ENCODE assay signal across 16 cellular contexts in the genomic region with DNA sequence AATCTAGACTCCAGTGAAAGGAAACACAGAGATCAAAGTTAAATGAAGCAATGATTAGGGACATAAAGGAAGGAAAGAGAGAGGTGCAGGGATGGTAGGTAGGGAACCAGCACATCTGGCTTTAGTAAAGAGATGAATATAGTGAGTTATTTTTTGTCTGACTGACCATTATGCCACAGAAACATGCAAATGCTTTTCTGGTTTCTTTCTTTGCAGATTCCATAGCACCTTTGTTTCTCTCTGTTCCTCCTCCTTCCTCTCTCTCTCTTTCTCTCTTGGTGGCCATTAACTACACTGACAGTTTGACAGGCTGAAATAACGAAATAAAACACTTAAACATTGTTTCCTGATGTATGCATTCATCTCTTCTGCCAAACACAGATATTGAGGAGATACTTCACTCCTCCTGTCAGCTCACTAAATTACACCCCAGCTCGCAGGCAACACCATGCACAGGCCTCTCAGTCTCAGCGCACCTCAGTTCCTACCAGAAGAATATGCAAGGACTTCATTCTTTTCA.
A peak's percentile ranks its signal among the peaks of the same experiment; 100 is the strongest.
DNase-seq lines count a peak whose midpoint lies in the region; ATAC-seq, FAIRE-seq and TF ChIP-seq lines count a peak whose summit lies in the region.
"Had no signal": no experiment of that assay in that cellular context is flagged by ENCODE, and none has a peak within 500 bp of the region (broad histone marks: within the 10 kb centered on the region; RNA-seq: fewer than 3 reads in every experiment).

No MANE protein-coding gene starts in this region.

- no peaks in the 10 kb centered on the region for H3K9me3 Mint-ChIP-seq in brain

- ATAC-seq in GM21737 (IDR thresholded peaks at IDR 0.05; ENCODE audit: unreplicated experiment) (peak; percentile 42), HG03066 (IDR thresholded peaks at IDR 0.05; ENCODE audit: low read depth, unreplicated experiment) (peak; percentile 56)
- ATAC-seq: mucosa of descending colon; psoas muscle; stimulated activated naive CD8-positive, alpha-beta T cell treated with anti-CD3 and anti-CD28 coated beads, Interleukin-15, Interleukin-2, amounts not matched to agents 100 U/mL and 50 U/mL, for 24 hours had no signal

- H3K4me1 Mint-ChIP-seq in brain: peaks cover 38% of the 10 kb centered on the region
- H3K4me1 Mint-ChIP-seq: CD14-positive monocyte had no signal

- DNase-seq in GM19239 (ENCODE audit: insufficient read length, low spot score): no peak
- no peak for DNase-seq in amniotic stem cell (lab: John Stamatoyannopoulos, UW)
- no peak for DNase-seq in stimulated activated CD4-positive, alpha-beta T cell treated with anti-CD3 and anti-CD28 coated beads, Interleukin-4, amount 100 ng/mL, for 24 hours
- no peak for DNase-seq in medulla oblongata (ENCODE audit: extremely low spot score)
- DNase-seq in superior temporal gyrus (ENCODE audit: extremely low spot score): no peak
- DNase-seq: activated CD8-positive, alpha-beta memory T cell treated with anti-CD3 and anti-CD28 coated beads, Interleukin-2, amount 50 U/mL, for 4 hours; mucosa of descending colon; NCI-H1105 treated with DMSO at 0.1 percent for 48 hours; psoas muscle; SIG-M5; stimulated activated CD4-positive, alpha-beta T cell treated with anti-CD3 and anti-CD28 coated beads, Interleukin-4, amount 100 ng/mL, for 1 hour; stimulated activated naive CD8-positive, alpha-beta T cell treated with anti-CD3 and anti-CD28 coated beads, Interleukin-15, Interleukin-2, amounts not matched to agents 100 U/mL and 50 U/mL, for 24 hours had no signal

- FAIRE-seq in GM19239 (lab: Jason Lieb, UNC): peak; percentile 66

- peak overlapping the region in 3 of 5 experiments; percentile 1 to 26 (median 3) for H3K27ac Mint-ChIP-seq in brain
- H3K27ac Mint-ChIP-seq: CD14-positive monocyte had no signal

- H3K27me3 Mint-ChIP-seq in brain: no peaks in the 10 kb centered on the region

- no peaks in the 10 kb centered on the region for H3K36me3 Mint-ChIP-seq in brain
- H3K36me3 Mint-ChIP-seq: CD14-positive monocyte had no signal

- TF ChIP-seq CTCF in brain (conservative IDR thresholded peaks at IDR 0.05): no peak

- no peak overlapping the region for H3K4me3 Mint-ChIP-seq in brain
- H3K4me3 Mint-ChIP-seq: CD14-positive monocyte had no signal
